In the genomic region with DNA sequence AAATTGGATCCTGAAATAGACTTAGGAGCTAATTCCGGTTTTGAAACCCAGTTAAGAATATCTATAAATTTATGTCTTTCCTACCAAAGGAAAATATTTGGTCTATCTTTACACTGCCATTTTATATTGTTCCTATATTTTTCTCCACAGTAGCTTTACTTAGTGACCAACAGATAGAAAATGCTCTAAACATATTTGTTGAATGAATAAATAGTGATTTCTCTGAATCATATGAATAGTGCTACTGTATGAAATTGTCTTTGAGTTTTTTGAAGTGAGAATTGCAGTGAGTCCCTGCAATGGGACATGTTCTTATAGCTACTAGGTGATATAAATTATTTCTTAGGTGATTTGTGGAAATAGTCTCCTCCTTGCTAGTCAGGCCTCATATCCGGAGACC, we compare ENCODE assay signal across 16 cellular contexts. TPM values are rescaled to one million over a fixed set of nuclear protein-coding genes. Genes with fewer than 3 reads are reported as not detected.
DNase-seq lines count a peak whose midpoint lies in the region; ATAC-seq and TF ChIP-seq lines count a peak whose summit lies in the region.
"Had no signal": no experiment of that assay in that cellular context is flagged by ENCODE, and none has a peak within 500 bp of the region (broad histone marks: within the 10 kb centered on the region; RNA-seq: fewer than 3 reads in every experiment).

No MANE protein-coding gene starts in this region.

- H3K27me3 ChIP-seq in IMR-90 (ENCODE audit: control insufficient read depth, insufficient read depth, low read length), result no peaks in the 10 kb centered on the region
- H3K27me3 ChIP-seq in adipocyte (replicated peaks; ENCODE audit: control insufficient read depth, insufficient read depth, low read length), result no peaks in the 10 kb centered on the region
- no peaks in the 10 kb centered on the region for H3K27me3 ChIP-seq in mesenchymal stem cell (ENCODE audit: control insufficient read depth in 1 of 2, insufficient read depth in 1 of 2, low read length in 2 of 2)
- no peaks in the 10 kb centered on the region for H3K27me3 ChIP-seq in adrenal gland

- H3K36me3 ChIP-seq in IMR-90 (ENCODE audit: control insufficient read depth, insufficient read depth, low read length), result no peaks in the 10 kb centered on the region
- no peaks in the 10 kb centered on the region for H3K36me3 ChIP-seq in adipocyte (ENCODE audit: control insufficient read depth, insufficient read depth, low read length, severe bottlenecking)
- no peaks in the 10 kb centered on the region for H3K36me3 ChIP-seq in mesenchymal stem cell (ENCODE audit: control insufficient read depth in 1 of 2, insufficient read depth in 2 of 2, low read depth in 1 of 2, low read length in 2 of 2)
- H3K36me3 ChIP-seq in adrenal gland (replicated peaks in 1 of 2), result no peaks in the 10 kb centered on the region
- H3K36me3 ChIP-seq: HAP-1 had no signal

- H4K5ac ChIP-seq in IMR-90 (ENCODE audit: low read depth, low read length), result no peak overlapping the region

- H2AK5ac ChIP-seq in IMR-90 (ENCODE audit: low read depth, low read length) (no peak overlapping the region), mesenchymal stem cell (ENCODE audit: low read length, severe bottlenecking) (no peak overlapping the region)

- no TSS peak for BruUV-seq in IMR-90 (replicated peaks; lab: Mats Ljungman, UMichigan)

- no peak overlapping the region for H3K9ac ChIP-seq in IMR-90 (ENCODE audit: low read depth, low read length)
- no peak overlapping the region for H3K9ac ChIP-seq in adipocyte (ENCODE audit: low read length)
- peak overlapping the region; percentile 30 for H3K9ac ChIP-seq in mesenchymal stem cell (ENCODE audit: low read length)
- H3K9ac ChIP-seq: KMS-11 had no signal

- CTCF ChIA-PET in IMR-90 (lab: Yijun Ruan, JAX), result interaction anchor here (0.7 to 4.7 kb wide), 3 partner anchors 10 to 106 kb away, joined by 3 to 36 read pairs (median 4); a partner anchor contains a TSS

- no peak overlapping the region; the same call in 1 of the 2 replicates for H3K27ac ChIP-seq in IMR-90 (ENCODE audit: insufficient read depth, low read length)
- H3K27ac ChIP-seq in mesenchymal stem cell (ENCODE audit: low read length, poor library complexity, severe bottlenecking), result no peak overlapping the region
- H3K27ac ChIP-seq in adrenal gland, result no peak overlapping the region
- H3K27ac ChIP-seq: KMS-11 had no signal

- POLR2A ChIA-PET in IMR-90 (lab: Charles Lee; ENCODE audit: unreplicated experiment), result no interaction called here

- H4K91ac ChIP-seq in IMR-90 (ENCODE audit: insufficient read depth, low read depth, low read length), result no peak overlapping the region
- H4K91ac ChIP-seq in mesenchymal stem cell (ENCODE audit: low read length), result no peak overlapping the region

- no peaks in the 10 kb centered on the region for H4K20me1 ChIP-seq in IMR-90 (ENCODE audit: insufficient read depth, low read length)

- H3K9me1 ChIP-seq in IMR-90 (ENCODE audit: insufficient read depth, low read length), result peaks cover 9% of the 10 kb centered on the region; the same call in 1 of the 2 replicates

- ATAC-seq in IMR-90 (ENCODE audit: low read depth), result no peak
- ATAC-seq in left ventricle myocardium superior, result no peak
- ATAC-seq in activated T-helper 17 cell treated with anti-CD3 and anti-CD28 coated beads, Interleukin-2, amount 50 U/mL, for 72 hours (replicated peaks), result no peak
- ATAC-seq: CD8-positive, alpha-beta T cell had no signal

- H3K27ac Mint-ChIP-seq in activated T-helper 17 cell treated with anti-CD3 and anti-CD28 coated beads, Interleukin-2, amount 50 U/mL, for 72 hours, result no peak overlapping the region
- H3K27ac Mint-ChIP-seq: CD14-positive monocyte; CD8-positive, alpha-beta T cell; IgD-negative memory B cell had no signal

- dilution Hi-C loops in IMR-90 (cut with HindIII; ENCODE audit: low sequenced_read_pairs, unreplicated experiment), result no loop called here

- intact Hi-C loops in IMR-90 (cut with micrococcal nuclease) (no loop called here), left ventricle myocardium superior (cut with micrococcal nuclease) (no loop called here), adrenal gland (cut with DNase I) (no loop called here)

- H3K4ac ChIP-seq in IMR-90 (ENCODE audit: low read depth, low read length) (peak overlapping the region; percentile 48; the same call in 1 of the 2 replicates), mesenchymal stem cell (ENCODE audit: low read depth in 1 of 2, low read length in 2 of 2) (no peak overlapping the region)

- H3K4me3 Mint-ChIP-seq in activated T-helper 17 cell treated with anti-CD3 and anti-CD28 coated beads, Interleukin-2, amount 50 U/mL, for 72 hours, result no peak overlapping the region
- H3K4me3 Mint-ChIP-seq: CD14-positive monocyte; CD8-positive, alpha-beta T cell; IgD-negative memory B cell had no signal

- H3K4me1 ChIP-seq in IMR-90 (ENCODE audit: control insufficient read depth, insufficient read depth, low read length), result peaks cover 18% of the 10 kb centered on the region
- peaks cover 36% of the 10 kb centered on the region for H3K4me1 ChIP-seq in adipocyte (ENCODE audit: control insufficient read depth, insufficient read depth, low read length)
- peaks cover 3% of the 10 kb centered on the region for H3K4me1 ChIP-seq in mesenchymal stem cell (ENCODE audit: control insufficient read depth, insufficient read depth, low read depth, low read length)
- peaks cover 0 to 9% of the 10 kb centered on the region in 2 donors for H3K4me1 ChIP-seq in adrenal gland (replicated peaks in 1 of 2)

- H2BK5ac ChIP-seq in IMR-90 (ENCODE audit: low read depth, low read length, poor library complexity, severe bottlenecking), result peak overlapping the region; percentile 58
- H2BK5ac ChIP-seq in mesenchymal stem cell (ENCODE audit: low read depth, low read length, poor library complexity, severe bottlenecking), result no peak overlapping the region

- H3K4me1 Mint-ChIP-seq in activated T-helper 17 cell treated with anti-CD3 and anti-CD28 coated beads, Interleukin-2, amount 50 U/mL, for 72 hours, result peaks cover 5% of the 10 kb centered on the region

- H3K79me1 ChIP-seq in IMR-90 (ENCODE audit: low read depth in 1 of 2, low read length in 2 of 2) (peaks cover 0 to 14% of the 10 kb centered on the region in 2 experiments; a peak in 2 of 4 replicates), mesenchymal stem cell (replicated peaks; ENCODE audit: low read length, poor library complexity, severe bottlenecking) (no peaks in the 10 kb centered on the region)

- DNase-seq in EL (peak; percentile 22), IMR-90 (peak; percentile 32), adipocyte (ENCODE audit: low read depth) (peak; percentile 13), mesenchymal stem cell (no peak), left ventricle myocardium superior (no peak), adrenal gland (no peak), GM20000 (ENCODE audit: low spot score) (no peak)
- DNase-seq: CD8-positive, alpha-beta T cell; COR-L47; DMS153; DMS79 treated with DMSO at 0.1 percent for 48 hours had no signal

- no peaks in the 10 kb centered on the region for H3K9me3 Mint-ChIP-seq in activated T-helper 17 cell treated with anti-CD3 and anti-CD28 coated beads, Interleukin-2, amount 50 U/mL, for 72 hours
- H3K9me3 Mint-ChIP-seq: CD14-positive monocyte; CD8-positive, alpha-beta T cell; IgD-negative memory B cell had no signal

- peak overlapping the region; percentile 24; the same call in 1 of the 3 replicates for H2BK15ac ChIP-seq in IMR-90 (ENCODE audit: low read depth, low read length)
- no peak overlapping the region for H2BK15ac ChIP-seq in mesenchymal stem cell (ENCODE audit: low read depth, poor library complexity, severe bottlenecking)

- H3K4me3 ChIP-seq in IMR-90 (ENCODE audit: insufficient read depth, low read depth, low read length) (no peak overlapping the region), adipocyte (ENCODE audit: low read length) (no peak overlapping the region), mesenchymal stem cell (ENCODE audit: insufficient read depth in 1 of 2, low read depth in 1 of 2, low read length in 2 of 2) (no peak overlapping the region), adrenal gland (no peak overlapping the region)
- H3K4me3 ChIP-seq: HAP-1 had no signal

- no CpG with 5 or more reads among the region's 2 CpGs for WGBS in IMR-90 (ENCODE audit: extremely low coverage in 2 of 2, insufficient read length in 1 of 2), 2 experiments
- 94% methylated on average over 1 of the region's 2 CpGs for WGBS in mesenchymal stem cell
- WGBS in adrenal gland, 4 donors, result 84 to 96% (median 89%) methylated on average over 2 of the region's 2 CpGs

- H3K9me3 ChIP-seq in IMR-90 (ENCODE audit: control insufficient read depth, insufficient read depth, low read length) (no peaks in the 10 kb centered on the region), adipocyte (ENCODE audit: control insufficient read depth, low read length) (no peaks in the 10 kb centered on the region), mesenchymal stem cell (ENCODE audit: control insufficient read depth, low read length) (no peaks in the 10 kb centered on the region), adrenal gland (replicated peaks in 1 of 3) (no peaks in the 10 kb centered on the region)
- H3K9me3 ChIP-seq: HAP-1 had no signal

- no peak overlapping the region for H3K56ac ChIP-seq in IMR-90 (ENCODE audit: extremely low read depth, insufficient read depth, low read length)

- no peaks in the 10 kb centered on the region for H3K36me3 Mint-ChIP-seq in activated T-helper 17 cell treated with anti-CD3 and anti-CD28 coated beads, Interleukin-2, amount 50 U/mL, for 72 hours (ENCODE audit: low read depth)
- H3K36me3 Mint-ChIP-seq: CD14-positive monocyte; CD8-positive, alpha-beta T cell; IgD-negative memory B cell had no signal

- in situ Hi-C loops in IMR-90 (cut with MboI; ENCODE audit: low sequenced_read_pairs), result loop anchor here (25.0 kb wide), 1 partner anchor 553 kb away; a partner anchor contains a TSS

- H3K27me3 Mint-ChIP-seq in activated T-helper 17 cell treated with anti-CD3 and anti-CD28 coated beads, Interleukin-2, amount 50 U/mL, for 72 hours, result no peaks in the 10 kb centered on the region
- H3K27me3 Mint-ChIP-seq: IgD-negative memory B cell had no signal

- H3K23ac ChIP-seq in IMR-90 (ENCODE audit: low read depth, low read length) (0 out of 2 replicates have a peak overlapping the region, but pooled peaks have one; percentile 22), mesenchymal stem cell (ENCODE audit: low read length in 2 of 2) (no peak overlapping the region)

- TF ChIP-seq RAD21 in IMR-90 (IDR thresholded peaks at IDR 0.05; ENCODE audit: low read length), result no peak

- H3K14ac ChIP-seq in IMR-90 (replicated peaks; ENCODE audit: low read depth, low read length), result peak overlapping the region; percentile 31; the same call in 1 of the 2 replicates
- H3K14ac ChIP-seq in mesenchymal stem cell (ENCODE audit: low read length in 2 of 2), result no peak overlapping the region

- H3K18ac ChIP-seq in IMR-90 (ENCODE audit: low read depth, low read length) (peak overlapping the region; percentile 56; the same call in 1 of the 2 replicates), mesenchymal stem cell (ENCODE audit: low read depth in 1 of 2, low read length in 2 of 2) (no peak overlapping the region)

- H2BK20ac ChIP-seq in IMR-90 (ENCODE audit: low read depth, low read length), result peak overlapping the region; percentile 68

- H4K8ac ChIP-seq in IMR-90 (ENCODE audit: low read depth in 2 of 2, low read length in 2 of 2) (peak overlapping the region in 1 of 2 experiments; percentile 27; a peak in 1 of 4 replicates), mesenchymal stem cell (ENCODE audit: low read length) (no peak overlapping the region)

- no peak overlapping the region for H3K4me2 ChIP-seq in IMR-90 (ENCODE audit: low read depth, low read length)
- no peak overlapping the region for H3K4me2 ChIP-seq in mesenchymal stem cell (ENCODE audit: low read length, poor library complexity, severe bottlenecking)

- H2BK12ac ChIP-seq in mesenchymal stem cell (ENCODE audit: low read length in 2 of 2), result no peak overlapping the region

- H2AFZ ChIP-seq in IMR-90 (replicated peaks; ENCODE audit: low read length, poor library complexity), result no peak overlapping the region
- H2AFZ ChIP-seq in mesenchymal stem cell (ENCODE audit: low read depth, low read length), result no peak overlapping the region

- H2BK120ac ChIP-seq in IMR-90 (ENCODE audit: low read depth, low read length) (peak overlapping the region; percentile 38; the same call in 1 of the 2 replicates), mesenchymal stem cell (ENCODE audit: low read depth, low read length) (no peak overlapping the region)

- TF ChIP-seq CTCF in IMR-90 (conservative IDR thresholded peaks at IDR 0.05; ENCODE audit: low read depth, low read length) (no peak), adrenal gland (IDR thresholded peaks at IDR 0.05) (no peak), GM20000 (IDR thresholded peaks at IDR 0.05; ENCODE audit: extremely low read depth, missing control alignments) (no peak)

- no peak overlapping the region for H2AK9ac ChIP-seq in IMR-90 (replicated peaks; ENCODE audit: low read depth, low read length, poor library complexity)

- TF ChIP-seq POLR2A in IMR-90 (IDR thresholded peaks at IDR 0.05; ENCODE audit: low read depth, low read length), result no peak
- no peak for TF ChIP-seq POLR2A in adrenal gland (IDR thresholded peaks at IDR 0.05)

RNA-seq across cellular contexts. Expression of a gene that starts 18.5 kb away (rescaled TPM):
- total RNA-seq in IMR-90 (2012; rRNA removed) (147 and 308 TPM in 2 replicates), left ventricle myocardium superior (223 TPM), adrenal gland (100 to 1,000 TPM; 226 to 666 (median 245) TPM)
- polyA plus RNA-seq in IMR-90 (2012; rRNA removed) (162 and 191 TPM in 2 replicates), adrenal gland (100 to 1,000 TPM; 148 to 247 (median 161) TPM)
- polyA plus RNA-seq in IMR-90 (2012; cell fraction: cytosol; rRNA removed), result 116 and 250 TPM in 2 replicates
- 31.4 and 62.4 TPM in 2 replicates for polyA plus RNA-seq in IMR-90 (2012; cell fraction: nucleus; rRNA removed; ENCODE audit: low replicate concordance)
- 264 TPM for polyA plus RNA-seq in mesenchymal stem cell (2013, experiment 1 of 2)
- 277 TPM for polyA plus RNA-seq in mesenchymal stem cell (2013, experiment 2 of 2)
- 10 to 100 TPM; 67.5 to 96.9 TPM for total RNA-seq in activated T-helper 17 cell treated with anti-CD3 and anti-CD28 coated beads, Interleukin-2, amount 50 U/mL, for 72 hours

RNA-seq across cellular contexts. Expression of a gene that starts 48.6 kb away (rescaled TPM):
- total RNA-seq in IMR-90 (2012; rRNA removed) (7.3 and 10.3 TPM in 2 replicates), left ventricle myocardium superior (1.3 TPM), adrenal gland (10 to 100 TPM in 1 of 8 donors, 1 to 10 TPM in 7; 1.5 to 14.4 (median 3.7) TPM)
- polyA plus RNA-seq in IMR-90 (2012; rRNA removed) (1.4 and 2.1 TPM in 2 replicates), adrenal gland (1 to 10 TPM; 1.2 to 1.9 (median 1.6) TPM)
- 0.09 and 0.30 TPM in 2 replicates for polyA plus RNA-seq in IMR-90 (2012; cell fraction: cytosol; rRNA removed)
- 0.35 and 1.2 TPM in 2 replicates for polyA plus RNA-seq in IMR-90 (2012; cell fraction: nucleus; rRNA removed; ENCODE audit: low replicate concordance)
- polyA plus RNA-seq in mesenchymal stem cell (2013, experiment 1 of 2), result 2.8 TPM
- 2.5 TPM for polyA plus RNA-seq in mesenchymal stem cell (2013, experiment 2 of 2)
- total RNA-seq in activated T-helper 17 cell treated with anti-CD3 and anti-CD28 coated beads, Interleukin-2, amount 50 U/mL, for 72 hours, result 10 to 100 TPM; 26.7 to 34.0 TPM

Comparison
In these comparisons a context has a peak if more than half of its experiments do, and no peak if none do; other contexts are left out.
1. DNase-seq: peak in EL (single experiment), IMR-90 (single experiment) and adipocyte (single experiment); none in mesenchymal stem cell (single experiment), left ventricle myocardium superior (single experiment), adrenal gland (0 of 7) and GM20000 (single experiment).